In genomic region chr7:146768941-146769340, GRCh38 we compare ENCODE assay signal across 14 cellular contexts.
A peak's percentile ranks its signal among the peaks of the same experiment; 100 is the strongest.
DNase-seq lines count a peak whose midpoint lies in the region; ATAC-seq and TF ChIP-seq lines count a peak whose summit lies in the region.
"Had no signal": no experiment of that assay in that cellular context is flagged by ENCODE, and none has a peak within 500 bp of the region (broad histone marks: within the 10 kb centered on the region; RNA-seq: fewer than 3 reads in every experiment).

No MANE protein-coding gene starts in this region.

- intact Hi-C loops in CD8-positive, alpha-beta T cell (cut with DNase I, micrococcal nuclease) = no loop called here

- no peak overlapping the region for H3K4me3 Mint-ChIP-seq in CD8-positive, alpha-beta T cell
- H3K4me3 Mint-ChIP-seq: B cell; CD4-positive, alpha-beta memory T cell; IgD-negative memory B cell had no signal

- no peak for TF ChIP-seq POLR2A in suprapubic skin (IDR thresholded peaks at IDR 0.05)

- H3K27ac Mint-ChIP-seq in CD8-positive, alpha-beta T cell = no peak overlapping the region
- H3K27ac Mint-ChIP-seq: B cell; CD4-positive, alpha-beta memory T cell; IgD-negative memory B cell had no signal

- H3K4me1 ChIP-seq in CD8-positive, alpha-beta T cell (ENCODE audit: insufficient read depth, low read length) = no peaks in the 10 kb centered on the region
- H3K4me1 ChIP-seq in suprapubic skin = no peaks in the 10 kb centered on the region
- H3K4me1 ChIP-seq: HAP-1 had no signal

- peaks cover 6% of the 10 kb centered on the region for H3K9me3 Mint-ChIP-seq in CD8-positive, alpha-beta T cell

- H3K27me3 Mint-ChIP-seq in CD8-positive, alpha-beta T cell (ENCODE audit: low read depth) = no peaks in the 10 kb centered on the region
- H3K27me3 Mint-ChIP-seq: B cell; CD4-positive, alpha-beta memory T cell; IgD-negative memory B cell had no signal

- no peaks in the 10 kb centered on the region for H3K36me3 Mint-ChIP-seq in CD8-positive, alpha-beta T cell
- H3K36me3 Mint-ChIP-seq: CD4-positive, alpha-beta memory T cell; IgD-negative memory B cell had no signal

- DNase-seq in NCI-H2171 treated with DMSO at 0.1 percent for 48 hours (lab: John Stamatoyannopoulos, UW) (peak; percentile 24), NCI-H2171 (lab: John Stamatoyannopoulos, UW) (no peak), NCI-H69 (lab: John Stamatoyannopoulos, UW) (peak; percentile 29), cerebellar cortex (ENCODE audit: low spot score) (peak; percentile 88), suprapubic skin (ENCODE audit: low spot score in 2 of 2) (no peak)
- DNase-seq in CD8-positive, alpha-beta T cell = no peak
- DNase-seq: CD4-positive, alpha-beta memory T cell; COR-L47; DMS53 had no signal

- 82% methylated on average over 3 of the region's 3 CpGs for WGBS in suprapubic skin

- no peaks in the 10 kb centered on the region for H3K36me3 ChIP-seq in CD8-positive, alpha-beta T cell (ENCODE audit: insufficient read depth, low read length)
- H3K36me3 ChIP-seq in suprapubic skin = no peaks in the 10 kb centered on the region
- H3K36me3 ChIP-seq: HAP-1 had no signal

- no peak for TF ChIP-seq CTCF in CD8-positive, alpha-beta T cell (IDR thresholded peaks at IDR 0.05)
- TF ChIP-seq CTCF in suprapubic skin (IDR thresholded peaks at IDR 0.05) = no peak

- no peaks in the 10 kb centered on the region for H3K4me1 Mint-ChIP-seq in CD8-positive, alpha-beta T cell (ENCODE audit: low read depth)
- H3K4me1 Mint-ChIP-seq: B cell; CD4-positive, alpha-beta memory T cell; IgD-negative memory B cell had no signal

- POLR2A ChIA-PET in CD8-positive, alpha-beta T cell (lab: Charles Lee) = no interaction called here

- no peak overlapping the region for H3K27ac ChIP-seq in CD8-positive, alpha-beta T cell (ENCODE audit: low read depth, low read length)
- H3K27ac ChIP-seq in suprapubic skin = no peak overlapping the region

- TF ChIP-seq EP300 in suprapubic skin (IDR thresholded peaks at IDR 0.05) = no peak

- H3K27me3 ChIP-seq in CD8-positive, alpha-beta T cell (ENCODE audit: insufficient read depth, low read length) = no peaks in the 10 kb centered on the region
- no peaks in the 10 kb centered on the region for H3K27me3 ChIP-seq in suprapubic skin

- H3K9me3 ChIP-seq in CD8-positive, alpha-beta T cell (ENCODE audit: low read length) = no peaks in the 10 kb centered on the region
- H3K9me3 ChIP-seq in suprapubic skin = no peaks in the 10 kb centered on the region
- H3K9me3 ChIP-seq: HAP-1 had no signal

- CTCF ChIA-PET in CD8-positive, alpha-beta T cell (lab: Charles Lee) = no interaction called here

- ATAC-seq in CD8-positive, alpha-beta T cell = no peak
- no peak for ATAC-seq in GM19035 (IDR thresholded peaks at IDR 0.05; ENCODE audit: unreplicated experiment)
- ATAC-seq: GM12878 had no signal

- no peak overlapping the region for H3K4me3 ChIP-seq in CD8-positive, alpha-beta T cell (ENCODE audit: low read depth, low read length)
- no peak overlapping the region for H3K4me3 ChIP-seq in suprapubic skin
- H3K4me3 ChIP-seq: GM12878, HAP-1 had no signal

Comparison
In these comparisons a context has a peak if more than half of its experiments do, and no peak if none do; other contexts are left out.
1. DNase-seq: peak in NCI-H2171 treated with DMSO at 0.1 percent for 48 hours (single experiment), NCI-H69 (single experiment) and cerebellar cortex (single experiment); none in NCI-H2171 (single experiment), CD8-positive, alpha-beta T cell (0 of 7) and suprapubic skin (0 of 2).